ENCODE assay signal across 19 cellular contexts in the genomic region with DNA sequence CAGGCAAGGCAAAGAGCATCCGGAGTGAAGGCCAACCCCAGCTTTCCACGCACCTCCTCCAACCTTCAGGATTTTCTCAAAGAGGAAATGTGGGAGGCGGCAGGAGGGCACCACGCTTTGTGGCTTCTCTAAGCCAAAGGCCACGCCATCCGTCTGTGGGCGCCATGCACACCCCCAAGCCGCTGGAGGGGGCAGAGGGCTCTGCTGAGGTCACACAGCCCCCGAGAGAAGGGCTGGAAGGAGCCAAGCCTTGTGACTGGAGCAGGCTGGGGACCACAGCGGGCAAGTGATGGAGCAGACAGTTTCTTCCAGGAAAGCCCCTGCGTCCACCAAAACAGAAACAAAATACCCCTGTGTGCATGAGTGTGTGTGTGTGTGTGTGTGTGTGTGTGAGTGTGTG.
DNase-seq lines count a peak whose midpoint lies in the region; ATAC-seq and TF ChIP-seq lines count a peak whose summit lies in the region.
"Had no signal": no experiment of that assay in that cellular context is flagged by ENCODE, and none has a peak within 500 bp of the region (broad histone marks: within the 10 kb centered on the region; RNA-seq: fewer than 3 reads in every experiment).

No MANE protein-coding gene starts in this region.

- POLR2A ChIA-PET in activated CD4-positive, alpha-beta T cell treated with anti-CD3 and anti-CD28 coated beads for 36 hours (lab: Charles Lee), result no interaction called here
- POLR2A ChIA-PET in Caco-2 (lab: Charles Lee), result no interaction called here

- BruUV-seq in Caco-2 (replicated peaks; lab: Mats Ljungman, UMichigan), result no TSS peak

- DNase-seq in activated CD4-positive, alpha-beta T cell treated with anti-CD3 and anti-CD28 coated beads for 1 hour, result peak; percentile 2
- no peak for DNase-seq in activated CD4-positive, alpha-beta T cell treated with anti-CD3 and anti-CD28 coated beads for 36 hours
- DNase-seq in H7 (peak; percentile 30), left lobe of liver (ENCODE audit: low spot score) (peak; percentile 26), NOMO-1 treated with dmso at 0.1 percent for 144 hours (lab: John Stamatoyannopoulos, UW; ENCODE audit: unreplicated experiment) (no peak), Caco-2 (no peak)
- peak; percentile 5 for DNase-seq in stimulated activated CD8-positive, alpha-beta memory T cell treated with anti-CD3 and anti-CD28 coated beads, Interleukin-4, amount 100 ng/mL, for 48 hours
- DNase-seq in activated naive CD4-positive, alpha-beta T cell treated with anti-CD3 and anti-CD28 coated beads, Interleukin-2, amount 10 ng/mL, durations not matched to agents 7 days and 5 days, result no peak
- DNase-seq: 8988T, C1 segment of cervical spinal cord, DMS153, EL, GOT3, MG63, NCI-H1105, NCI-H1694 treated with DMSO at 0.1 percent for 48 hours, NCI-H446, NCI-H748 treated with DMSO at 0.1 percent for 48 hours had no signal

- H3K27me3 ChIP-seq in H7 (ENCODE audit: control insufficient read depth, insufficient read depth, low read length), result no peaks in the 10 kb centered on the region
- no peaks in the 10 kb centered on the region; the same call in 1 of the 2 replicates for H3K27me3 ChIP-seq in Caco-2 (replicated peaks; ENCODE audit: control insufficient read depth, insufficient read depth, low read length)
- H3K27me3 ChIP-seq: MG63 had no signal

- no peak overlapping the region for H3K27ac Mint-ChIP-seq in activated CD4-positive, alpha-beta T cell treated with anti-CD3 and anti-CD28 coated beads for 36 hours
- H3K27ac Mint-ChIP-seq in activated naive CD4-positive, alpha-beta T cell treated with anti-CD3 and anti-CD28 coated beads, Interleukin-2, amount 10 ng/mL, durations not matched to agents 7 days and 5 days, result no peak overlapping the region
- H3K27ac Mint-ChIP-seq in Caco-2 (ENCODE audit: unreplicated experiment), result no peak overlapping the region

- no peaks in the 10 kb centered on the region for H3K36me3 Mint-ChIP-seq in activated CD4-positive, alpha-beta T cell treated with anti-CD3 and anti-CD28 coated beads for 36 hours (ENCODE audit: low read depth)
- no peaks in the 10 kb centered on the region for H3K36me3 Mint-ChIP-seq in activated naive CD4-positive, alpha-beta T cell treated with anti-CD3 and anti-CD28 coated beads, Interleukin-2, amount 10 ng/mL, durations not matched to agents 7 days and 5 days
- peaks cover 6% of the 10 kb centered on the region for H3K36me3 Mint-ChIP-seq in Caco-2 (ENCODE audit: insufficient read depth, unreplicated experiment)

- intact Hi-C loops in activated CD4-positive, alpha-beta T cell treated with anti-CD3 and anti-CD28 coated beads for 36 hours (cut with DNase I, micrococcal nuclease), result loop anchor here in 1 of 2 experiments (10.0 kb wide), 1 partner anchor 725 kb away; no protein-coding TSS in a partner anchor
- intact Hi-C loops in Caco-2 (cut with micrococcal nuclease; ENCODE audit: unreplicated experiment), result no loop called here

- CTCF ChIA-PET in activated CD4-positive, alpha-beta T cell treated with anti-CD3 and anti-CD28 coated beads for 36 hours (lab: Charles Lee), result no interaction called here
- CTCF ChIA-PET in activated naive CD4-positive, alpha-beta T cell treated with anti-CD3 and anti-CD28 coated beads, Interleukin-2, amount 10 ng/mL, durations not matched to agents 7 days and 5 days (lab: Charles Lee), result no interaction called here
- CTCF ChIA-PET in Caco-2 (lab: Charles Lee), result no interaction called here

- H3K9me3 Mint-ChIP-seq in activated CD4-positive, alpha-beta T cell treated with anti-CD3 and anti-CD28 coated beads for 36 hours (ENCODE audit: low read depth), result no peaks in the 10 kb centered on the region
- H3K9me3 Mint-ChIP-seq in activated naive CD4-positive, alpha-beta T cell treated with anti-CD3 and anti-CD28 coated beads, Interleukin-2, amount 10 ng/mL, durations not matched to agents 7 days and 5 days, result peaks cover 2% of the 10 kb centered on the region
- no peaks in the 10 kb centered on the region for H3K9me3 Mint-ChIP-seq in Caco-2 (ENCODE audit: unreplicated experiment)

- no peaks in the 10 kb centered on the region for H3K4me1 Mint-ChIP-seq in activated CD4-positive, alpha-beta T cell treated with anti-CD3 and anti-CD28 coated beads for 36 hours
- no peaks in the 10 kb centered on the region for H3K4me1 Mint-ChIP-seq in activated naive CD4-positive, alpha-beta T cell treated with anti-CD3 and anti-CD28 coated beads, Interleukin-2, amount 10 ng/mL, durations not matched to agents 7 days and 5 days
- H3K4me1 Mint-ChIP-seq in Caco-2 (ENCODE audit: low read depth, unreplicated experiment), result no peaks in the 10 kb centered on the region

- no peak overlapping the region for H3K4me3 Mint-ChIP-seq in activated CD4-positive, alpha-beta T cell treated with anti-CD3 and anti-CD28 coated beads for 36 hours
- no peak overlapping the region for H3K4me3 Mint-ChIP-seq in activated naive CD4-positive, alpha-beta T cell treated with anti-CD3 and anti-CD28 coated beads, Interleukin-2, amount 10 ng/mL, durations not matched to agents 7 days and 5 days
- H3K4me3 Mint-ChIP-seq in Caco-2 (ENCODE audit: unreplicated experiment), result no peak overlapping the region

- H3K36me3 ChIP-seq in H7 (replicated peaks; ENCODE audit: control insufficient read depth, insufficient read depth, low read length), result no peaks in the 10 kb centered on the region
- no peaks in the 10 kb centered on the region for H3K36me3 ChIP-seq in Caco-2 (ENCODE audit: control insufficient read depth, insufficient read depth, low read length)
- H3K36me3 ChIP-seq: MG63 had no signal

- ATAC-seq in activated CD4-positive, alpha-beta T cell treated with anti-CD3 and anti-CD28 coated beads for 36 hours, result no peak
- ATAC-seq in left lobe of liver, result no peak
- ATAC-seq: Panc1 had no signal

- H3K4me1 ChIP-seq in Caco-2, result no peaks in the 10 kb centered on the region

- H3K4me3 ChIP-seq in H7 (ENCODE audit: insufficient read depth, low read depth, low read length) (no peak overlapping the region), Caco-2 (ENCODE audit: low read depth, low read length) (no peak overlapping the region)
- H3K4me3 ChIP-seq: MG63 had no signal

- TF ChIP-seq CTCF in Caco-2 (IDR thresholded peaks at IDR 0.05; ENCODE audit: insufficient read depth in 1 of 2, low read depth in 1 of 2, low read length in 1 of 2, severe bottlenecking in 1 of 2, unreplicated experiment in 1 of 2), result no peak

- H3K27me3 Mint-ChIP-seq in activated CD4-positive, alpha-beta T cell treated with anti-CD3 and anti-CD28 coated beads for 36 hours, result peaks cover 7% of the 10 kb centered on the region
- H3K27me3 Mint-ChIP-seq in activated naive CD4-positive, alpha-beta T cell treated with anti-CD3 and anti-CD28 coated beads, Interleukin-2, amount 10 ng/mL, durations not matched to agents 7 days and 5 days, result no peaks in the 10 kb centered on the region
- H3K27me3 Mint-ChIP-seq in Caco-2 (ENCODE audit: insufficient read depth, unreplicated experiment), result peaks cover 22% of the 10 kb centered on the region

- H3K9me3 ChIP-seq in Caco-2, result no peaks in the 10 kb centered on the region
- H3K9me3 ChIP-seq: MG63 had no signal

Comparison
In these comparisons a context has a peak if more than half of its experiments do, and no peak if none do; other contexts are left out.
1. DNase-seq: peak in activated CD4-positive, alpha-beta T cell treated with anti-CD3 and anti-CD28 coated beads for 1 hour (single experiment), H7 (single experiment), left lobe of liver (single experiment) and stimulated activated CD8-positive, alpha-beta memory T cell treated with anti-CD3 and anti-CD28 coated beads, Interleukin-4, amount 100 ng/mL, for 48 hours (single experiment); none in activated CD4-positive, alpha-beta T cell treated with anti-CD3 and anti-CD28 coated beads for 36 hours (single experiment), NOMO-1 treated with dmso at 0.1 percent for 144 hours (single experiment), activated naive CD4-positive, alpha-beta T cell treated with anti-CD3 and anti-CD28 coated beads, Interleukin-2, amount 10 ng/mL, durations not matched to agents 7 days and 5 days (single experiment) and Caco-2 (0 of 2).